Comparison of ENCODE assay signal across 28 cellular contexts in the genomic region with DNA sequence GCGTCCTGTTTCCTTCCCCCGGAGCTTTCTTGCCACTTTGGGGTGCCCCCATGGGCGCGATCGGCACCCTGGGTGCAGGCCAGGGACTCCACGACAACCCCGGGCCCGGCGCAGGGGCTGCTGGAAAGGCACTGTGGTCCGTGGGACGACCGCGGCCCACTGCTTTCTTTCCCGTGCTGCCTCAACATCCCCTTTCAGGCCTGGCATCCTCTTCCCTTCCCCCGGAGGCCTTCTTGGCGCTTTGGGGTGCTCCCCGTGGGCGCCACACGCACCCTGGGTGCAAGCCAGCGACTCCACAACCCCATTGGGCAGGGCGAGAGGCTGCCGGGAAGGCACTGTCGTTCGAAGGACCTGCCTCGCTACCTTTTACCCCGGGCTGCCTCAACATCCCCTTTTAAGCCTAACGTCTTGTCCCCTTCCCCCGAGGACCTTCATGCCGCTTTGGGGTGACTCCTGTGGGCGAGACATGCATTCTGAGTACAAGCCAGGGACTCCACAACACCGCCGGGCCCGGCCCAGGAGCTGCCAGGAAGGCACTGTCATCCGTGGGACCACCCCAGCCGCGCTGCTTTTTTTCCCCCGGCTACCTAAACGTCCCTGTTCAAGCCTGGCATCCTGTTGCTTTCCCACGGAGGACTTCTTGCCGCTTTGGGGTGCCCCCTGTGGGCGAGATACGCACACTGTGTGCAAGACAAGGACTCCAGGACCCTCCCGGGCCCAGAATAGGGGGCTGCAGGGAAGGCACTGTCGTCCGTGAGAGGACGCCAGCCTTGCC.
"Had no signal": no experiment of that assay in that cellular context is flagged by ENCODE, and none has a peak within 500 bp of the region (broad histone marks: within the 10 kb centered on the region; RNA-seq: fewer than 3 reads in every experiment).

No MANE protein-coding gene starts in this region.

- ATAC-seq: activated CD4-positive, alpha-beta T cell treated with anti-CD3 and anti-CD28 coated beads for 36 hours; effector memory CD8-positive, alpha-beta T cell; gastroesophageal sphincter; natural killer cell; sciatic nerve; stimulated activated effector memory CD8-positive, alpha-beta T cell treated with anti-CD3 and anti-CD28 coated beads, Interleukin-12 subunit alpha, Interleukin-12 subunit beta, amount 100 ng/mL, for 72 hours; stimulated activated naive CD8-positive, alpha-beta T cell treated with anti-CD3 and anti-CD28 coated beads, Interleukin-15, amount 100 ng/mL, for 72 hours had no signal

- H3K4me3 Mint-ChIP-seq: activated CD4-positive, alpha-beta T cell treated with anti-CD3 and anti-CD28 coated beads for 36 hours; activated naive CD4-positive, alpha-beta T cell treated with anti-CD3 and anti-CD28 coated beads, Interleukin-2, amount 10 ng/mL, durations not matched to agents 7 days and 5 days; activated naive CD8-positive, alpha-beta T cell treated with anti-CD3 and anti-CD28 coated beads, Interleukin-2, amount 10 ng/mL, durations not matched to agents 7 days and 5 days; activated T-helper 1 cell treated with anti-CD3 and anti-CD28 coated beads, Interleukin-12 subunit alpha, Interleukin-12 subunit beta, Interleukin-2, Interleukin-4 antibody, amounts not matched to agents 30 ng/mL and 10 ng/mL and 1 ng/mL, durations not matched to agents 14 hours and 24 hours and 36 hours; effector memory CD8-positive, alpha-beta T cell; immature natural killer cell; natural killer cell; neural progenitor cell; stimulated activated effector memory CD8-positive, alpha-beta T cell treated with anti-CD3 and anti-CD28 coated beads, Interleukin-12 subunit alpha, Interleukin-12 subunit beta, amount 100 ng/mL, for 72 hours; stimulated activated naive CD8-positive, alpha-beta T cell treated with anti-CD3 and anti-CD28 coated beads, Interleukin-15, amount 100 ng/mL, for 72 hours; T-helper 2 cell treated with Interferon-gamma antibody and Interleukin-4, amounts not matched to agents 5 μg/mL and 100 μg/mL, for 36 hours had no signal

- H3K4me3 ChIP-seq: gastroesophageal sphincter, hepatocyte, lower lobe of right lung, neural progenitor cell, tibial artery had no signal

- H3K4me1 ChIP-seq: gastroesophageal sphincter, lower lobe of right lung, neural progenitor cell, tibial artery had no signal

- H3K4me1 Mint-ChIP-seq: activated CD4-positive, alpha-beta T cell treated with anti-CD3 and anti-CD28 coated beads for 36 hours; activated naive CD4-positive, alpha-beta T cell treated with anti-CD3 and anti-CD28 coated beads, Interleukin-2, amount 10 ng/mL, durations not matched to agents 7 days and 5 days; activated naive CD8-positive, alpha-beta T cell treated with anti-CD3 and anti-CD28 coated beads, Interleukin-2, amount 10 ng/mL, durations not matched to agents 7 days and 5 days; immature natural killer cell; natural killer cell; neural progenitor cell; stimulated activated effector memory CD8-positive, alpha-beta T cell treated with anti-CD3 and anti-CD28 coated beads, Interleukin-12 subunit alpha, Interleukin-12 subunit beta, amount 100 ng/mL, for 72 hours; stimulated activated naive CD8-positive, alpha-beta T cell treated with anti-CD3 and anti-CD28 coated beads, Interleukin-15, amount 100 ng/mL, for 72 hours had no signal

- H3K27ac Mint-ChIP-seq: activated CD4-positive, alpha-beta T cell treated with anti-CD3 and anti-CD28 coated beads for 36 hours; activated naive CD4-positive, alpha-beta T cell treated with anti-CD3 and anti-CD28 coated beads, Interleukin-2, amount 10 ng/mL, durations not matched to agents 7 days and 5 days; activated T-helper 1 cell treated with anti-CD3 and anti-CD28 coated beads, Interleukin-12 subunit alpha, Interleukin-12 subunit beta, Interleukin-2, Interleukin-4 antibody, amounts not matched to agents 30 ng/mL and 10 ng/mL and 1 ng/mL, durations not matched to agents 14 hours and 24 hours and 36 hours; immature natural killer cell; natural killer cell; neural progenitor cell; stimulated activated effector memory CD8-positive, alpha-beta T cell treated with anti-CD3 and anti-CD28 coated beads, Interleukin-12 subunit alpha, Interleukin-12 subunit beta, amount 100 ng/mL, for 72 hours; T-helper 2 cell treated with Interferon-gamma antibody and Interleukin-4, amounts not matched to agents 5 μg/mL and 100 μg/mL, for 36 hours had no signal

- H3K4me2 ChIP-seq: hepatocyte, neural progenitor cell had no signal

- H3K36me3 ChIP-seq: brain microvascular endothelial cell, lower lobe of right lung, neural progenitor cell, tibial artery had no signal

- DNase-seq: activated CD4-positive, alpha-beta T cell treated with anti-CD3 and anti-CD28 coated beads for 36 hours; activated CD4-positive, alpha-beta T cell treated with anti-CD3 and anti-CD28 coated beads, Interleukin-2, amount 50 U/mL, for 4 hours; activated CD4-positive, CD25-positive, alpha-beta regulatory T cell; activated gamma-delta T cell; activated naive CD4-positive, alpha-beta T cell treated with anti-CD3 and anti-CD28 coated beads, Interleukin-2, amount 10 ng/mL, durations not matched to agents 7 days and 5 days; activated naive CD8-positive, alpha-beta T cell treated with anti-CD3 and anti-CD28 coated beads, Interleukin-2, amount 10 ng/mL, durations not matched to agents 7 days and 5 days; activated T-cell treated with anti-CD3 and anti-CD28 coated beads, Interleukin-2, amount 50 U/mL, for 1 hour; amniotic stem cell; brain microvascular endothelial cell; cortex of kidney; effector memory CD8-positive, alpha-beta T cell; immature natural killer cell; lower lobe of right lung; mesenchymal stem cell; natural killer cell; small intestine; stimulated activated CD4-positive, alpha-beta T cell treated with anti-CD3 and anti-CD28 coated beads, Interleukin-4, amount 100 ng/mL, for 24 hours; stimulated activated naive CD8-positive, alpha-beta T cell treated with anti-CD3 and anti-CD28 coated beads, Interleukin-15, amount 100 ng/mL, for 72 hours; substantia nigra; T-helper 1 cell; tibial artery had no signal

- H3K9ac ChIP-seq: neural progenitor cell had no signal

- H3K9me3 ChIP-seq: tibial artery had no signal

- H3K27ac ChIP-seq: brain microvascular endothelial cell, gastroesophageal sphincter, hepatocyte, lower lobe of right lung, neural progenitor cell, tibial artery had no signal

- H3K27me3 Mint-ChIP-seq: activated CD4-positive, alpha-beta T cell treated with anti-CD3 and anti-CD28 coated beads for 36 hours; activated naive CD4-positive, alpha-beta T cell treated with anti-CD3 and anti-CD28 coated beads, Interleukin-2, amount 10 ng/mL, durations not matched to agents 7 days and 5 days; activated naive CD8-positive, alpha-beta T cell treated with anti-CD3 and anti-CD28 coated beads, Interleukin-2, amount 10 ng/mL, durations not matched to agents 7 days and 5 days; effector memory CD8-positive, alpha-beta T cell; stimulated activated naive CD8-positive, alpha-beta T cell treated with anti-CD3 and anti-CD28 coated beads, Interleukin-15, amount 100 ng/mL, for 72 hours had no signal

- H2AFZ ChIP-seq: hepatocyte, neural progenitor cell had no signal

- H3K36me3 Mint-ChIP-seq: stimulated activated effector memory CD8-positive, alpha-beta T cell treated with anti-CD3 and anti-CD28 coated beads, Interleukin-12 subunit alpha, Interleukin-12 subunit beta, amount 100 ng/mL, for 72 hours had no signal

- H3K79me2 ChIP-seq: hepatocyte had no signal

- H3K27me3 ChIP-seq: brain microvascular endothelial cell, gastroesophageal sphincter, hepatocyte, neural progenitor cell, tibial artery had no signal
